Comparison of ENCODE assay signal across 15 cellular contexts in genomic region chr3:164360738-164361376, GRCh38.
DNase-seq lines count a peak whose midpoint lies in the region; ATAC-seq and TF ChIP-seq lines count a peak whose summit lies in the region.
"Had no signal": no experiment of that assay in that cellular context is flagged by ENCODE, and none has a peak within 500 bp of the region (broad histone marks: within the 10 kb centered on the region; RNA-seq: fewer than 3 reads in every experiment).

No MANE protein-coding gene starts in this region.

- H3K79me2 ChIP-seq in DND-41 (ENCODE audit: insufficient read depth, low read length): no peaks in the 10 kb centered on the region
- no peaks in the 10 kb centered on the region for H3K79me2 ChIP-seq in PC-3 (ENCODE audit: low read length)
- no peaks in the 10 kb centered on the region for H3K79me2 ChIP-seq in fibroblast of lung (ENCODE audit: control insufficient read depth, insufficient read depth, low read length)

- ATAC-seq in DND-41 (ENCODE audit: insufficient read depth, low read depth) (peak; percentile 71), PC-3 (no peak), HG03442 (IDR thresholded peaks at IDR 0.05; ENCODE audit: unreplicated experiment) (no peak)
- ATAC-seq: GM23338 had no signal

- CTCF ChIA-PET in PC-3 (lab: Charles Lee): interaction anchor here (0.6 kb wide), 1 partner anchor 196 kb away, joined by 3 read pairs; no protein-coding TSS in a partner anchor

- H3K9me2 ChIP-seq in PC-3 (replicated peaks; ENCODE audit: low read length): no peaks in the 10 kb centered on the region

- no TSS peak for BruUV-seq in PC-3 (replicated peaks; lab: Mats Ljungman, UMichigan)

- H3K4me1 ChIP-seq in DND-41 (ENCODE audit: insufficient read depth, low read length): peaks cover 8% of the 10 kb centered on the region; the same call in 1 of the 2 replicates
- H3K4me1 ChIP-seq in PC-3 (ENCODE audit: insufficient read depth, low read length): no peaks in the 10 kb centered on the region
- H3K4me1 ChIP-seq in fibroblast of lung (ENCODE audit: control insufficient read depth, extremely low read depth, insufficient read depth, low read length): no peaks in the 10 kb centered on the region
- H3K4me1 ChIP-seq: Peyer's patch had no signal

- H4K20me1 ChIP-seq in DND-41 (ENCODE audit: insufficient read depth, low read length) (no peaks in the 10 kb centered on the region), PC-3 (ENCODE audit: low read length) (no peaks in the 10 kb centered on the region), fibroblast of lung (ENCODE audit: control insufficient read depth, extremely low read depth, insufficient read depth, low read length) (no peaks in the 10 kb centered on the region)

- H3K9ac ChIP-seq in DND-41 (ENCODE audit: low read depth, low read length): peak overlapping the region; percentile 11; the same call in 1 of the 2 replicates
- no peak overlapping the region for H3K9ac ChIP-seq in PC-3 (ENCODE audit: low read length)
- no peak overlapping the region for H3K9ac ChIP-seq in fibroblast of lung (ENCODE audit: insufficient read depth, low read length)

- H3K27me3 ChIP-seq in DND-41 (ENCODE audit: insufficient read depth, low read length, poor library complexity) (no peaks in the 10 kb centered on the region), PC-3 (ENCODE audit: low read length) (no peaks in the 10 kb centered on the region), fibroblast of lung (ENCODE audit: control insufficient read depth, insufficient read depth, low read length) (no peaks in the 10 kb centered on the region)
- H3K27me3 ChIP-seq: Peyer's patch had no signal

- peak overlapping the region; percentile 54 for H2AFZ ChIP-seq in DND-41 (ENCODE audit: low read depth, low read length)
- H2AFZ ChIP-seq in PC-3 (ENCODE audit: low read length): peak overlapping the region; percentile 51
- H2AFZ ChIP-seq in fibroblast of lung (ENCODE audit: low read length): peak overlapping the region; percentile 54
- H2AFZ ChIP-seq: GM23338 had no signal

- H3K4me3 ChIP-seq in DND-41 (ENCODE audit: low read depth in 1 of 2, low read length in 2 of 2) (no peak overlapping the region), PC-3 (ENCODE audit: low read length) (peak overlapping the region; percentile 45; the same call in 1 of the 2 replicates), fibroblast of lung (replicated peaks in 1 of 4; ENCODE audit: control extremely low read depth in 1 of 4, insufficient read depth in 1 of 4, low read depth in 3 of 4, low read length in 4 of 4) (peak overlapping the region in 1 of 4 experiments; percentile 33)
- H3K4me3 ChIP-seq: GM23338, Peyer's patch, SK-N-MC had no signal

- H3F3A ChIP-seq in PC-3 (ENCODE audit: low read length, unreplicated experiment): no peaks in the 10 kb centered on the region

- TF ChIP-seq CTCF in DND-41 (IDR thresholded peaks at IDR 0.05; ENCODE audit: borderline replicate concordance, extremely low read depth, low read length, poor library complexity, severe bottlenecking) (no peak), PC-3 (conservative IDR thresholded peaks at IDR 0.05; ENCODE audit: low read depth, low read length) (no peak), fibroblast of lung (conservative IDR thresholded peaks at IDR 0.05 in 1 of 2, IDR thresholded peaks at IDR 0.05 in 1 of 2; ENCODE audit: low read depth in 1 of 2, low read length in 2 of 2) (no peak)

- H3K4me2 ChIP-seq in DND-41 (ENCODE audit: insufficient read depth, low read length) (peak overlapping the region; percentile 50), PC-3 (ENCODE audit: low read length) (peak overlapping the region; percentile 44; the same call in 1 of the 2 replicates), fibroblast of lung (ENCODE audit: extremely low read depth, insufficient read depth, low read length) (peak overlapping the region; percentile 75)
- H3K4me2 ChIP-seq: GM23338 had no signal

- POLR2A ChIA-PET in PC-3 (lab: Charles Lee; ENCODE audit: unreplicated experiment): no interaction called here

- DNase-seq in DND-41 (peak; percentile 10), HT1080 (ENCODE audit: low read depth) (peak; percentile 43), PC-3 (no peak), fibroblast of lung (ENCODE audit: low read depth in 2 of 2) (peak in 1 of 2 donors; percentile 8), NCI-H226 (no peak), posterior vena cava (ENCODE audit: low spot score) (no peak)
- DNase-seq: COR-L47, NCI-H187, NCI-H2171, NCI-H446 treated with DMSO at 0.1 percent for 48 hours, Peyer's patch, Right ventricle myocardium superior had no signal

- H3K27ac ChIP-seq in DND-41 (ENCODE audit: low read length): no peak overlapping the region
- no peak overlapping the region for H3K27ac ChIP-seq in PC-3 (ENCODE audit: low read length)
- no peak overlapping the region for H3K27ac ChIP-seq in fibroblast of lung (ENCODE audit: insufficient read depth, low read length)
- H3K27ac ChIP-seq: Peyer's patch, SK-N-MC had no signal

- H3K36me3 ChIP-seq in DND-41 (ENCODE audit: insufficient read depth, low read length) (no peaks in the 10 kb centered on the region), PC-3 (ENCODE audit: low read depth, low read length) (no peaks in the 10 kb centered on the region), fibroblast of lung (ENCODE audit: control insufficient read depth, insufficient read depth, low read length) (no peaks in the 10 kb centered on the region)
- H3K36me3 ChIP-seq: Peyer's patch had no signal

- intact Hi-C loops in PC-3 (cut with micrococcal nuclease) (no loop called here), posterior vena cava (cut with DNase I) (no loop called here)

- H3K9me3 ChIP-seq in DND-41 (ENCODE audit: insufficient read depth, low read length, severe bottlenecking) (no peaks in the 10 kb centered on the region), PC-3 (ENCODE audit: low read length) (no peaks in the 10 kb centered on the region), fibroblast of lung (ENCODE audit: control insufficient read depth, insufficient read depth, low read depth, low read length) (no peaks in the 10 kb centered on the region)
- H3K9me3 ChIP-seq: Peyer's patch had no signal

Comparison
In these comparisons a context has a peak if more than half of its experiments do, and no peak if none do; other contexts are left out.
1. DNase-seq: peak in DND-41 (single experiment) and HT1080 (single experiment); none in PC-3 (single experiment), NCI-H226 (single experiment) and posterior vena cava (single experiment).
2. Peak in every context shown above with its lines, with median percentiles within 50 percentile points of each other: H2AFZ ChIP-seq and H3K4me2 ChIP-seq.